8 cellular contexts compared by ENCODE assay signal in genomic region chr14:96038558-96038919, GRCh38. TPM values are rescaled to one million over a fixed set of nuclear protein-coding genes. Genes with fewer than 3 reads are reported as not detected.
DNase-seq lines count a peak whose midpoint lies in the region; ATAC-seq and TF ChIP-seq lines count a peak whose summit lies in the region.

No MANE protein-coding gene starts in this region.

- intact Hi-C loops in CD8-positive, alpha-beta T cell (cut with DNase I, micrococcal nuclease), result no loop called here

- H3K27me3 ChIP-seq in CD8-positive, alpha-beta T cell (ENCODE audit: insufficient read depth, low read length), result peaks cover 12% of the 10 kb centered on the region
- H3K27me3 ChIP-seq in HUES64 (ENCODE audit: insufficient read depth, low read length), result peaks cover 59% of the 10 kb centered on the region

- H3K36me3 Mint-ChIP-seq in CD8-positive, alpha-beta T cell, result no peaks in the 10 kb centered on the region
- peaks cover 2% of the 10 kb centered on the region for H3K36me3 Mint-ChIP-seq in central memory CD8-positive, alpha-beta T cell (ENCODE audit: insufficient read depth)
- H3K36me3 Mint-ChIP-seq in neural crest cell (ENCODE audit: low read depth), result peaks cover 2% of the 10 kb centered on the region

- H3K27me3 Mint-ChIP-seq in CD8-positive, alpha-beta T cell (ENCODE audit: low read depth), result peaks cover 55% of the 10 kb centered on the region
- peaks cover 83% of the 10 kb centered on the region for H3K27me3 Mint-ChIP-seq in central memory CD8-positive, alpha-beta T cell
- H3K27me3 Mint-ChIP-seq in neural crest cell (ENCODE audit: low read depth), result peaks cover 41% of the 10 kb centered on the region

- peak overlapping the region; percentile 77 for H3K4me3 Mint-ChIP-seq in CD8-positive, alpha-beta T cell
- H3K4me3 Mint-ChIP-seq in central memory CD8-positive, alpha-beta T cell, result peak overlapping the region; percentile 59
- H3K4me3 Mint-ChIP-seq in neural crest cell, result peak overlapping the region; percentile 72

- 26% methylated on average over 10 of the region's 10 CpGs for WGBS in HUES64

- POLR2A ChIA-PET in CD8-positive, alpha-beta T cell (lab: Charles Lee), result no interaction called here

- peaks cover 6% of the 10 kb centered on the region for H3K4me1 ChIP-seq in CD8-positive, alpha-beta T cell (ENCODE audit: insufficient read depth, low read length)
- peaks cover 7% of the 10 kb centered on the region; the same call in 1 of the 2 replicates for H3K4me1 ChIP-seq in HUES64 (ENCODE audit: insufficient read depth, low read length)

- no peak overlapping the region for H3K9ac ChIP-seq in HUES64 (ENCODE audit: low read depth, low read length)

- H3K27ac ChIP-seq in CD8-positive, alpha-beta T cell (ENCODE audit: low read depth, low read length), result no peak overlapping the region
- H3K27ac ChIP-seq in HUES64 (ENCODE audit: low read depth, low read length), result no peak overlapping the region

- CTCF ChIA-PET in CD8-positive, alpha-beta T cell (lab: Charles Lee), result no interaction called here

- H3K4me3 ChIP-seq in CD8-positive, alpha-beta T cell (ENCODE audit: low read depth, low read length), result peak overlapping the region; percentile 60
- peak overlapping the region; percentile 85 for H3K4me3 ChIP-seq in HUES64 (ENCODE audit: low read length)

- H3K9me3 Mint-ChIP-seq in CD8-positive, alpha-beta T cell, result no peaks in the 10 kb centered on the region
- no peaks in the 10 kb centered on the region for H3K9me3 Mint-ChIP-seq in central memory CD8-positive, alpha-beta T cell
- H3K9me3 Mint-ChIP-seq in neural crest cell, result no peaks in the 10 kb centered on the region

- TF ChIP-seq CTCF in CD8-positive, alpha-beta T cell (IDR thresholded peaks at IDR 0.05), result no peak
- TF ChIP-seq CTCF in neural crest cell (conservative IDR thresholded peaks at IDR 0.05), result no peak

- ATAC-seq in CD8-positive, alpha-beta T cell, result no peak
- no peak for ATAC-seq in central memory CD8-positive, alpha-beta T cell (replicated peaks; ENCODE audit: extremely low read depth, poor library complexity, severe bottlenecking)
- ATAC-seq in HG02870 (IDR thresholded peaks at IDR 0.05; ENCODE audit: unreplicated experiment), result no peak
- no peak for ATAC-seq in HG03378 (IDR thresholded peaks at IDR 0.05; ENCODE audit: unreplicated experiment)

- H3K4me1 Mint-ChIP-seq in CD8-positive, alpha-beta T cell (ENCODE audit: low read depth), result peaks cover 23% of the 10 kb centered on the region
- H3K4me1 Mint-ChIP-seq in central memory CD8-positive, alpha-beta T cell, result peaks cover 13% of the 10 kb centered on the region
- H3K4me1 Mint-ChIP-seq in neural crest cell, result peaks cover 33% of the 10 kb centered on the region

- no peak for DNase-seq in CD8-positive, alpha-beta T cell
- DNase-seq in central memory CD8-positive, alpha-beta T cell (ENCODE audit: low spot score in 2 of 2), result no peak
- DNase-seq in neural crest cell (ENCODE audit: low read depth, low spot score) (no peak), SIG-M5 treated with dmso at 0.1 percent for 504 hours (lab: John Stamatoyannopoulos, UW; ENCODE audit: unreplicated experiment) (no peak)
- DNase-seq in activated effector memory CD4-positive, alpha-beta T cell treated with Interleukin-2 at 50 U/mL for 16 hours, result no peak

- no peaks in the 10 kb centered on the region for H3K9me3 ChIP-seq in CD8-positive, alpha-beta T cell (ENCODE audit: low read length)
- no peaks in the 10 kb centered on the region for H3K9me3 ChIP-seq in HUES64 (ENCODE audit: insufficient read depth, low read depth, low read length)

- H3K36me3 ChIP-seq in CD8-positive, alpha-beta T cell (ENCODE audit: insufficient read depth, low read length), result no peaks in the 10 kb centered on the region
- no peaks in the 10 kb centered on the region; the same call in 1 of the 2 replicates for H3K36me3 ChIP-seq in HUES64 (ENCODE audit: insufficient read depth, low read length)

- H3K27ac Mint-ChIP-seq in CD8-positive, alpha-beta T cell, result no peak overlapping the region
- no peak overlapping the region for H3K27ac Mint-ChIP-seq in central memory CD8-positive, alpha-beta T cell (ENCODE audit: low read depth)
- H3K27ac Mint-ChIP-seq in neural crest cell (ENCODE audit: unreplicated experiment), result no peak overlapping the region

RNA-seq across cellular contexts. Expression of gene C14orf132, which starts 0.6 kb away (rescaled TPM):
- total RNA-seq in CD8-positive, alpha-beta T cell, result under 1 TPM; 0.58 to 0.62 TPM
- polyA plus RNA-seq in HUES64 (2013, experiment 1 of 2), result 16.4 TPM
- 21.2 TPM for polyA plus RNA-seq in HUES64 (2013, experiment 2 of 2)
- 38.2 and 42.1 TPM in 2 replicates for total RNA-seq in neural crest cell

Comparison
In these comparisons a context has a peak if more than half of its experiments do, and no peak if none do; other contexts are left out.
1. RNA of gene C14orf132, which starts 0.6 kb away (total RNA-seq): 38.2 to 42.1 TPM in neural crest cell; 0.58 to 0.62 TPM in CD8-positive, alpha-beta T cell; every median in the first group is over 10 times any median in the second.
2. Peak in every context shown above with its lines, with median percentiles within 50 percentile points of each other: H3K4me3 Mint-ChIP-seq.